ENCODE assay signal across 8 cellular contexts in the genomic region with DNA sequence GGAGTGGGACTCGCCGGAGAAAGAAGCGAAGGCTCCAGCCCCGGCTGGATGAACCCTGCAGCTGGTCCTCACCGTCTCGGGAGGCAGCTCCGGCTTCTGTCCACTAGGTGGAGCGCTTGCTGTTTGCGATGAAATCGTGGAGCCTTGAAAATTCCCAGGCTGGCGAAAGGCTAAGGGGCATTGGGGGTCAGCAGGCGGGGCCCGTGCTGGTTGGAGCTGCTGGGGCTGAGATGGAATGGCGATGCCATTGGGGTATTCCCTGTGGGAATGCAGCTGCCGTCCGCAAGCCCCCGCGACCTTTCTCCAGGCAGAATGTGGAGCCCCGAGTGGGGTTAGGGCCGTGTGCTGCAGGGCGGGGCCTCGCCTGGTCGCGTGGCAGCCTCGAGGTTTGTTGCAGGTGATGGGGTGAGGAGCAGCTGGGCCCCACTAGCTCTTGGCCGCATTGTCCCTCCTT.
DNase-seq lines count a peak whose midpoint lies in the region; ATAC-seq and TF ChIP-seq lines count a peak whose summit lies in the region.

No MANE protein-coding gene starts in this region.

- no peak overlapping the region; the same call in none of the 2 replicates for H3K4me3 ChIP-seq in AG09309 (ENCODE audit: control insufficient read depth, low read depth, low read length)

- H3K36me3 Mint-ChIP-seq in endothelial cell (ENCODE audit: low read depth, unreplicated experiment) = peaks cover 7% of the 10 kb centered on the region
- no peaks in the 10 kb centered on the region for H3K36me3 Mint-ChIP-seq in mesothelial cell of epicardium

- H3K4me3 Mint-ChIP-seq in endothelial cell (ENCODE audit: unreplicated experiment) (no peak overlapping the region), mesothelial cell of epicardium (no peak overlapping the region)

- H3K27me3 Mint-ChIP-seq in endothelial cell (ENCODE audit: unreplicated experiment) (peaks cover 14% of the 10 kb centered on the region), mesothelial cell of epicardium (ENCODE audit: low read depth) (peaks cover 45% of the 10 kb centered on the region)

- peak; percentile 95 for TF ChIP-seq CTCF in AG09309 (IDR thresholded peaks at IDR 0.05; ENCODE audit: control insufficient read depth, insufficient read depth, low read depth, low read length, missing control alignments)
- peak; percentile 88 for TF ChIP-seq CTCF in GM20000 (IDR thresholded peaks at IDR 0.05; ENCODE audit: extremely low read depth, missing control alignments)
- peak; percentile 87 for TF ChIP-seq CTCF in endothelial cell (IDR thresholded peaks at IDR 0.05; ENCODE audit: unreplicated experiment)
- peak; percentile 91 for TF ChIP-seq CTCF in mesothelial cell of epicardium (IDR thresholded peaks at IDR 0.05; ENCODE audit: unreplicated experiment)

- DNase-seq in AG09309 (ENCODE audit: low read depth) (no peak), GM20000 (ENCODE audit: low spot score) (peak; percentile 92), NCI-H526 (lab: John Stamatoyannopoulos, UW) (peak; percentile 69 to 94), endothelial cell (ENCODE audit: low spot score) (peak; percentile 85), mesothelial cell of epicardium (ENCODE audit: low spot score in 2 of 2, unreplicated experiment in 2 of 2) (peak; percentile 59 to 84)
- peak; percentile 86 for DNase-seq in activated CD8-positive, alpha-beta memory T cell treated with anti-CD3 and anti-CD28 coated beads for 24 hours
- peak; percentile 56 for DNase-seq in stimulated activated CD8-positive, alpha-beta memory T cell treated with anti-CD3 and anti-CD28 coated beads, Interleukin-4, amount 100 ng/mL, for 24 hours (ENCODE audit: low read depth)

- H3K4me1 Mint-ChIP-seq in endothelial cell (ENCODE audit: unreplicated experiment) (peaks cover 11% of the 10 kb centered on the region), mesothelial cell of epicardium (no peaks in the 10 kb centered on the region)

- H3K27ac Mint-ChIP-seq in endothelial cell (ENCODE audit: unreplicated experiment) (no peak overlapping the region), mesothelial cell of epicardium (no peak overlapping the region)

- no peak for ATAC-seq in GM21515 (IDR thresholded peaks at IDR 0.05; ENCODE audit: unreplicated experiment)

- H3K9me3 Mint-ChIP-seq in endothelial cell (ENCODE audit: unreplicated experiment) = no peaks in the 10 kb centered on the region
- no peaks in the 10 kb centered on the region for H3K9me3 Mint-ChIP-seq in mesothelial cell of epicardium
